30 cellular contexts compared by ENCODE assay signal in the genomic region with DNA sequence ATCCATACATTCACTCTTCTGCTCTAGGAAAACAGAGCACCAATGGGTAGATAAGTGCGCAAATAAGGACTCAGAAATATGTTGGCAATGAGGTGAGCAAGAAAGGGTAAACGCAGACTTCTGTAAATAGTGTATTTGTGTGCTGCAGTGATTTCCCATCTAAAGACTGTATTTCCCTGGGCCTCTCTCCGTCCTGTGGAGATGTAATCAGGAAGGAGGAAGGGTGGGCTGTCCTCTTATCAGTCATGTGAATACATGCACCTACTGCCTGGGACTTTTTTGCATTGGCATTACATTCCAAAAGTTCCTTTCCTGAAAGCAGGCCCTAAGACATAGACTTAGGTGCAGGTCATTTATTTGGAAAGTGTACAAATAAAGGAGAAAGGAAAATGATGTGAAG.
"Had no signal": no experiment of that assay in that cellular context is flagged by ENCODE, and none has a peak within 500 bp of the region (broad histone marks: within the 10 kb centered on the region; RNA-seq: fewer than 3 reads in every experiment).

No MANE protein-coding gene starts in this region.

- H3K27me3 Mint-ChIP-seq: activated B cell treated with CpG ODN at 0.5 μM for 24 hours; activated naive CD8-positive, alpha-beta T cell treated with anti-CD3 and anti-CD28 coated beads, Interleukin-2, amount 10 ng/mL, durations not matched to agents 7 days and 5 days; stimulated activated naive B cell treated with anti-CD40 and anti-IgM and Interleukin-4, amounts not matched to agents 10 μg/mL and 1 μg/mL and 100 μg/mL, for 72 hours had no signal

- H3K79me2 ChIP-seq: parathyroid adenoma had no signal

- DNase-seq: activated B cell treated with CpG ODN at 0.5 μM for 24 hours; activated CD4-positive, alpha-beta T cell treated with anti-CD3 and anti-CD28 coated beads for 36 hours; activated CD4-positive, alpha-beta T cell treated with anti-CD3 and anti-CD28 coated beads, Interleukin-2, amount 50 U/mL, for 48 hours; activated CD8-positive, alpha-beta memory T cell treated with anti-CD3 and anti-CD28 coated beads, Interleukin-2, amount 50 U/mL, for 4 hours; activated effector memory CD4-positive, alpha-beta T cell treated with anti-CD3 and anti-CD28 coated beads, Interleukin-2, amount 50 U/mL, for 16 hours; activated naive CD4-positive, alpha-beta T cell treated with anti-CD3 and anti-CD28 coated beads, Interleukin-2, amount 10 ng/mL, durations not matched to agents 7 days and 5 days; activated naive CD8-positive, alpha-beta T cell treated with anti-CD3 and anti-CD28 coated beads, Interleukin-2, amount 10 ng/mL, durations not matched to agents 7 days and 5 days; activated T-cell treated with anti-CD3 and anti-CD28 coated beads, Interleukin-2, amount 50 U/mL, for 1 hour; brain microvascular endothelial cell; caudate nucleus; cortex of kidney; foreskin fibroblast; head of caudate nucleus; hypothalamus; left lung; naive thymus-derived CD4-positive, alpha-beta T cell; nucleus accumbens; stimulated activated CD4-positive, alpha-beta T cell treated with anti-CD3 and anti-CD28 coated beads, Interleukin-1b, Interleukin-23, amount 100 ng/mL, for 48 hours; stimulated activated CD4-positive, alpha-beta T cell treated with anti-CD3 and anti-CD28 coated beads, Interleukin-4, amount 100 ng/mL, for 4 hours; stimulated activated naive B cell treated with anti-CD40 and anti-IgM and Interleukin-4, amounts not matched to agents 10 μg/mL and 1 μg/mL and 100 μg/mL, for 72 hours; stomach; T-helper 2 cell; tibial artery had no signal

- H3K9ac ChIP-seq: parathyroid adenoma had no signal

- H3K4me1 ChIP-seq: ascending aorta, left lung, parathyroid adenoma, tibial artery had no signal

- H3K36me3 ChIP-seq: ascending aorta, brain microvascular endothelial cell, left lung, right atrium auricular region, stomach, tibial artery had no signal

- H3K4me3 ChIP-seq: ascending aorta, left lung, lung, right atrium auricular region, smooth muscle cell, stomach, tibial artery had no signal

- H3K4me3 Mint-ChIP-seq: activated B cell treated with CpG ODN at 0.5 μM for 24 hours; activated CD4-positive, alpha-beta T cell treated with anti-CD3 and anti-CD28 coated beads for 36 hours; activated naive CD4-positive, alpha-beta T cell treated with anti-CD3 and anti-CD28 coated beads, Interleukin-2, amount 10 ng/mL, durations not matched to agents 7 days and 5 days; activated naive CD8-positive, alpha-beta T cell treated with anti-CD3 and anti-CD28 coated beads, Interleukin-2, amount 10 ng/mL, durations not matched to agents 7 days and 5 days; activated T-helper 1 cell treated with anti-CD3 and anti-CD28 coated beads, Interleukin-12 subunit alpha, Interleukin-12 subunit beta, Interleukin-2, Interleukin-4 antibody, amounts not matched to agents 30 ng/mL and 10 ng/mL and 1 ng/mL, durations not matched to agents 14 hours and 24 hours and 36 hours; naive thymus-derived CD4-positive, alpha-beta T cell; stimulated activated naive B cell treated with anti-CD40 and anti-IgM and Interleukin-4, amounts not matched to agents 10 μg/mL and 1 μg/mL and 100 μg/mL, for 72 hours had no signal

- H3K27ac Mint-ChIP-seq: activated B cell treated with CpG ODN at 0.5 μM for 24 hours; activated CD4-positive, alpha-beta T cell treated with anti-CD3 and anti-CD28 coated beads for 36 hours; activated naive CD4-positive, alpha-beta T cell treated with anti-CD3 and anti-CD28 coated beads, Interleukin-2, amount 10 ng/mL, durations not matched to agents 7 days and 5 days; activated naive CD8-positive, alpha-beta T cell treated with anti-CD3 and anti-CD28 coated beads, Interleukin-2, amount 10 ng/mL, durations not matched to agents 7 days and 5 days; activated T-helper 1 cell treated with anti-CD3 and anti-CD28 coated beads, Interleukin-12 subunit alpha, Interleukin-12 subunit beta, Interleukin-2, Interleukin-4 antibody, amounts not matched to agents 30 ng/mL and 10 ng/mL and 1 ng/mL, durations not matched to agents 14 hours and 24 hours and 36 hours; naive thymus-derived CD4-positive, alpha-beta T cell; stimulated activated naive B cell treated with anti-CD40 and anti-IgM and Interleukin-4, amounts not matched to agents 10 μg/mL and 1 μg/mL and 100 μg/mL, for 72 hours had no signal

- H3K27me3 ChIP-seq: ascending aorta, brain microvascular endothelial cell, left lung, right atrium auricular region, stomach, tibial artery had no signal

- H3K36me3 Mint-ChIP-seq: activated naive CD4-positive, alpha-beta T cell treated with anti-CD3 and anti-CD28 coated beads, Interleukin-2, amount 10 ng/mL, durations not matched to agents 7 days and 5 days; activated naive CD8-positive, alpha-beta T cell treated with anti-CD3 and anti-CD28 coated beads, Interleukin-2, amount 10 ng/mL, durations not matched to agents 7 days and 5 days; naive thymus-derived CD4-positive, alpha-beta T cell; stimulated activated naive B cell treated with anti-CD40 and anti-IgM and Interleukin-4, amounts not matched to agents 10 μg/mL and 1 μg/mL and 100 μg/mL, for 72 hours had no signal

- H3K9me3 ChIP-seq: ascending aorta, left lung, right atrium auricular region, stomach, tibial artery had no signal

- H3K27ac ChIP-seq: ascending aorta, brain microvascular endothelial cell, left lung, parathyroid adenoma, right atrium auricular region, stomach, tibial artery had no signal

- H3K9me3 Mint-ChIP-seq: activated B cell treated with CpG ODN at 0.5 μM for 24 hours; activated naive CD4-positive, alpha-beta T cell treated with anti-CD3 and anti-CD28 coated beads, Interleukin-2, amount 10 ng/mL, durations not matched to agents 7 days and 5 days; activated naive CD8-positive, alpha-beta T cell treated with anti-CD3 and anti-CD28 coated beads, Interleukin-2, amount 10 ng/mL, durations not matched to agents 7 days and 5 days; activated T-helper 1 cell treated with anti-CD3 and anti-CD28 coated beads, Interleukin-12 subunit alpha, Interleukin-12 subunit beta, Interleukin-2, Interleukin-4 antibody, amounts not matched to agents 30 ng/mL and 10 ng/mL and 1 ng/mL, durations not matched to agents 14 hours and 24 hours and 36 hours; stimulated activated naive B cell treated with anti-CD40 and anti-IgM and Interleukin-4, amounts not matched to agents 10 μg/mL and 1 μg/mL and 100 μg/mL, for 72 hours had no signal

- ATAC-seq: activated CD4-positive, alpha-beta T cell treated with anti-CD3 and anti-CD28 coated beads for 36 hours; esophagus mucosa; left lung; naive thymus-derived CD4-positive, alpha-beta T cell; stimulated activated naive B cell treated with anti-CD40 and anti-IgM and Interleukin-4, amounts not matched to agents 10 μg/mL and 1 μg/mL and 100 μg/mL, for 72 hours had no signal

- H3K4me2 ChIP-seq: smooth muscle cell had no signal

- H3K4me1 Mint-ChIP-seq: activated B cell treated with CpG ODN at 0.5 μM for 24 hours; activated CD4-positive, alpha-beta T cell treated with anti-CD3 and anti-CD28 coated beads for 36 hours; activated naive CD4-positive, alpha-beta T cell treated with anti-CD3 and anti-CD28 coated beads, Interleukin-2, amount 10 ng/mL, durations not matched to agents 7 days and 5 days; activated naive CD8-positive, alpha-beta T cell treated with anti-CD3 and anti-CD28 coated beads, Interleukin-2, amount 10 ng/mL, durations not matched to agents 7 days and 5 days; naive thymus-derived CD4-positive, alpha-beta T cell had no signal
